ENCODE assay signal across 20 cellular contexts in genomic region chr17:27424941-27425340, GRCh38.
"Had no signal": no experiment of that assay in that cellular context is flagged by ENCODE, and none has a peak within 500 bp of the region (broad histone marks: within the 10 kb centered on the region; RNA-seq: fewer than 3 reads in every experiment).

No MANE protein-coding gene starts in this region.

- H3K4me3 ChIP-seq: MG63 had no signal

- DNase-seq: Karpas-422, KG1, MG63, NCI-H1092, NCI-H1105 treated with DMSO at 0.1 percent for 48 hours, NCI-H1417 treated with DMSO at 0.1 percent for 48 hours, NCI-H146, NCI-H1694 treated with DMSO at 0.1 percent for 48 hours, NCI-H1930, NCI-H2081, NCI-H2107, NCI-H2227 treated with DMSO at 0.1 percent for 48 hours, NCI-H524, NCI-H526 treated with DMSO at 0.1 percent for 48 hours, NCI-H748 treated with DMSO at 0.1 percent for 48 hours, PC-3, SHP77, SK-N-SH had no signal

- ATAC-seq: Panc1, PC-3 had no signal

- H3K9me3 ChIP-seq: SK-N-SH had no signal

- H3K36me3 ChIP-seq: MG63 had no signal

- H3K27me3 ChIP-seq: MG63 had no signal

- H3K27ac ChIP-seq: RWPE1 had no signal
